ENCODE assay signal across 10 cellular contexts in the genomic region with DNA sequence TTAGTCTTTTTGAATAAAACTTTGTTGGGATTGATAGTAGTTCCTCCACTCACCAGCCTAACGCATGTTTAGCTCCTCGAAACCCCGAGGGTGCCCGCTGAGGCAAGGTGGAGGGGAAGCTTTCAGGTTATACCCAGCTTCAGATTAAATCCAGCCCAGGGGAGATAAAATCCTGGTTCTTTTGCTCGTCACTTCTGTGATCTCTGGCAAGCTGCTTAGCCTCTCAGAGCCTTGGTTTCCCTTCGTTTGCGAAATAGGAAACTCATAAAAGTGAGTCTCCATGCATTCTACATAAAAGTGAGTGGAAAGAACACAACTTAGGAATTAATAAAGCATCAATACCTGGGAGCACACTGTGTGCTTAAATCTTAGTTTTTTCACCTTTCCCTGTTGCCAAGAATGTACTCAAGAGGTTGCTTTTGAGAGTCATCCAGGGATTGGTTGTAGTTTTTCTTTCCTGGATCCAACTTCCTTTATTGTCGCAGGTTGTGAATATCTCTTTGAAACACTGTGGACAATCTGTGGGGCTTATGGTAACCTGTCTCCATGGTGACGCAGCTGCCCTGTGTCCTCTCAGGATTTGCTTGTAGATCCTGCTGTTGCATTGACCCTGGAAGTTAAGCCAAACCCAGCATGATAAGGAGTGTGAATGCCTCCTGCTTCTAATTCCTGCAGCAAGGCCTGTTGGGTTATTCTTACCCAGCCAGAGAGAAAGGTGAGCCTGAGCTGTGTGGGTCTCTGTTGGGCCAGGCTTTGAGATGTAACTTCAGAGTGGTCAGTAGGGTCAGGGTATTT. TPM values are rescaled to one million over a fixed set of nuclear protein-coding genes. Genes with fewer than 3 reads are reported as not detected.
DNase-seq lines count a peak whose midpoint lies in the region; ATAC-seq and TF ChIP-seq lines count a peak whose summit lies in the region.
"Had no signal": no experiment of that assay in that cellular context is flagged by ENCODE, and none has a peak within 500 bp of the region (broad histone marks: within the 10 kb centered on the region; RNA-seq: fewer than 3 reads in every experiment).

No MANE protein-coding gene starts in this region.

- TF ChIP-seq POLR2A in heart left ventricle (IDR thresholded peaks at IDR 0.05) = no peak

- no peaks in the 10 kb centered on the region for H3K27me3 Mint-ChIP-seq in Calu3 (ENCODE audit: unreplicated experiment)
- H3K27me3 Mint-ChIP-seq in natural killer cell treated with Interleukin-12 subunit alpha and Interleukin-12 subunit beta and Interleukin-15 and Interleukin-18, amount 100 ng/mL, for 72 hours = peaks cover 6 to 22% of the 10 kb centered on the region in 2 donors

- no peak for TF ChIP-seq CTCF in Calu3 (IDR thresholded peaks at IDR 0.05; ENCODE audit: unreplicated experiment)
- TF ChIP-seq CTCF in colonic mucosa (IDR thresholded peaks at IDR 0.05) = no peak
- TF ChIP-seq CTCF in heart left ventricle (IDR thresholded peaks at IDR 0.05) = no peak

- H3K4me1 ChIP-seq in colonic mucosa (peaks cover 11% of the 10 kb centered on the region), heart left ventricle (peaks cover 0 to 16% (median 8%) of the 10 kb centered on the region in 12 donors)

- H3K27ac Mint-ChIP-seq in Calu3 (ENCODE audit: unreplicated experiment) = peak overlapping the region; percentile 86
- no peak overlapping the region for H3K27ac Mint-ChIP-seq in natural killer cell treated with Interleukin-12 subunit alpha and Interleukin-12 subunit beta and Interleukin-15 and Interleukin-18, amount 100 ng/mL, for 72 hours

- H3K4me1 Mint-ChIP-seq in Calu3 (ENCODE audit: low read depth, unreplicated experiment) = peaks cover 49% of the 10 kb centered on the region
- peaks cover 26 to 28% of the 10 kb centered on the region in 2 donors for H3K4me1 Mint-ChIP-seq in natural killer cell treated with Interleukin-12 subunit alpha and Interleukin-12 subunit beta and Interleukin-15 and Interleukin-18, amount 100 ng/mL, for 72 hours (ENCODE audit: low read depth in 2 of 2)

- H3K4me3 ChIP-seq in colonic mucosa (peak overlapping the region; percentile 61), heart left ventricle (no peak overlapping the region)

- intact Hi-C loops in Calu3 (cut with micrococcal nuclease; ENCODE audit: unreplicated experiment) (loop anchor here (5.0 kb wide), 1 partner anchor 168 kb away; no protein-coding TSS in a partner anchor), colonic mucosa (cut with DNase I) (no loop called here), heart left ventricle (cut with DNase I) (no loop called here)

- H3K4me3 Mint-ChIP-seq in Calu3 (ENCODE audit: low read depth, unreplicated experiment) = peak overlapping the region; percentile 84
- peak overlapping the region; percentile 54 for H3K4me3 Mint-ChIP-seq in natural killer cell treated with Interleukin-12 subunit alpha and Interleukin-12 subunit beta and Interleukin-15 and Interleukin-18, amount 100 ng/mL, for 72 hours

- peaks cover 30% of the 10 kb centered on the region for H3K36me3 Mint-ChIP-seq in Calu3 (ENCODE audit: insufficient read depth, unreplicated experiment)
- H3K36me3 Mint-ChIP-seq in natural killer cell treated with Interleukin-12 subunit alpha and Interleukin-12 subunit beta and Interleukin-15 and Interleukin-18, amount 100 ng/mL, for 72 hours = peaks cover 4% of the 10 kb centered on the region

- H3K27me3 ChIP-seq in colonic mucosa (no peaks in the 10 kb centered on the region), heart left ventricle (peaks cover 0 to 24% (median 12%) of the 10 kb centered on the region in 9 donors)

- BruUV-seq in Calu3 (replicated peaks; lab: Mats Ljungman, UMichigan) = no TSS peak

- no peak for ATAC-seq in natural killer cell treated with Interleukin-12 subunit alpha and Interleukin-12 subunit beta and Interleukin-15 and Interleukin-18, amount 100 ng/mL, for 72 hours
- ATAC-seq in GM18519 (IDR thresholded peaks at IDR 0.05; ENCODE audit: low FRiP score, unreplicated experiment) = no peak
- ATAC-seq in heart left ventricle = no peak
- ATAC-seq in HG03457 (IDR thresholded peaks at IDR 0.05; ENCODE audit: unreplicated experiment) = no peak

- H3K9me3 Mint-ChIP-seq in Calu3 (ENCODE audit: low read depth, unreplicated experiment) = peaks cover 4% of the 10 kb centered on the region
- no peaks in the 10 kb centered on the region for H3K9me3 Mint-ChIP-seq in natural killer cell treated with Interleukin-12 subunit alpha and Interleukin-12 subunit beta and Interleukin-15 and Interleukin-18, amount 100 ng/mL, for 72 hours

- H3K36me3 ChIP-seq in colonic mucosa (no peaks in the 10 kb centered on the region), heart left ventricle (no peaks in the 10 kb centered on the region)

- peak overlapping the region; percentile 76 to 85 for H3K9ac ChIP-seq in colonic mucosa (ENCODE audit: low read depth in 2 of 2, low read length in 2 of 2)

- CTCF ChIA-PET in Calu3 (lab: Charles Lee) = no interaction called here

- peak overlapping the region; percentile 86 for H3K27ac ChIP-seq in colonic mucosa
- H3K27ac ChIP-seq in heart left ventricle = no peak overlapping the region

- no peaks in the 10 kb centered on the region for H3K9me3 ChIP-seq in colonic mucosa
- no peaks in the 10 kb centered on the region for H3K9me3 ChIP-seq in heart left ventricle

- DNase-seq in Calu3 (no peak), NCI-H146 treated with DMSO at 0.1 percent for 48 hours (lab: John Stamatoyannopoulos, UW; ENCODE audit: unreplicated experiment) (peak; percentile 12), colonic mucosa (peak; percentile 44), NCI-H1092 treated with DMSO at 0.1 percent for 48 hours (lab: John Stamatoyannopoulos, UW) (no peak), heart left ventricle (no peak)
- no peak for DNase-seq in natural killer cell treated with Interleukin-12 subunit alpha and Interleukin-12 subunit beta and Interleukin-15 and Interleukin-18, amount 100 ng/mL, for 72 hours (ENCODE audit: low spot score)
- DNase-seq: GF-D8, KG1 had no signal

- 76 to 89% (median 82%) methylated on average over 9 of the region's 9 CpGs for WGBS in heart left ventricle, 4 donors

RNA-seq across cellular contexts. Expression of gene GALNT12, which starts 2.0 kb away (rescaled TPM):
- total RNA-seq in Calu3 (2022) (49.2 and 51.2 TPM in 2 replicates), colonic mucosa (100 to 1,000 TPM in 1 of 2 donors, 10 to 100 TPM in 1; 69.6 to 145 TPM), heart left ventricle (1 to 10 TPM in 3 of 9 donors, under 1 TPM in 6; 0.25 to 4.7 (median 0.70) TPM)
- 1 to 10 TPM; 1.8 to 4.1 TPM for total RNA-seq in natural killer cell treated with Interleukin-12 subunit alpha and Interleukin-12 subunit beta and Interleukin-15 and Interleukin-18, amount 100 ng/mL, for 72 hours
- under 1 TPM; 0.23 to 0.32 TPM for polyA plus RNA-seq in heart left ventricle

RNA-seq across cellular contexts. Expression of gene ANKS6, which starts 13.2 kb away (rescaled TPM):
- total RNA-seq in Calu3 (2022) (31.5 and 32.2 TPM in 2 replicates), colonic mucosa (10 to 100 TPM; 19.5 to 22.0 TPM), heart left ventricle (1 to 10 TPM; 1.9 to 7.0 (median 3.7) TPM)
- 10 to 100 TPM in 1 of 2 donors, 1 to 10 TPM in 1; 7.0 to 18.5 TPM for total RNA-seq in natural killer cell treated with Interleukin-12 subunit alpha and Interleukin-12 subunit beta and Interleukin-15 and Interleukin-18, amount 100 ng/mL, for 72 hours
- polyA plus RNA-seq in heart left ventricle = 1 to 10 TPM; 3.1 to 8.0 TPM

Comparison
In these comparisons a context has a peak if more than half of its experiments do, and no peak if none do; other contexts are left out.
1. DNase-seq: peak in NCI-H146 treated with DMSO at 0.1 percent for 48 hours (single experiment) and colonic mucosa (single experiment); none in Calu3 (single experiment), natural killer cell treated with Interleukin-12 subunit alpha and Interleukin-12 subunit beta and Interleukin-15 and Interleukin-18, amount 100 ng/mL, for 72 hours (single experiment), NCI-H1092 treated with DMSO at 0.1 percent for 48 hours (single experiment) and heart left ventricle (0 of 5).